Comparison of ENCODE assay signal across 8 cellular contexts in the genomic region with DNA sequence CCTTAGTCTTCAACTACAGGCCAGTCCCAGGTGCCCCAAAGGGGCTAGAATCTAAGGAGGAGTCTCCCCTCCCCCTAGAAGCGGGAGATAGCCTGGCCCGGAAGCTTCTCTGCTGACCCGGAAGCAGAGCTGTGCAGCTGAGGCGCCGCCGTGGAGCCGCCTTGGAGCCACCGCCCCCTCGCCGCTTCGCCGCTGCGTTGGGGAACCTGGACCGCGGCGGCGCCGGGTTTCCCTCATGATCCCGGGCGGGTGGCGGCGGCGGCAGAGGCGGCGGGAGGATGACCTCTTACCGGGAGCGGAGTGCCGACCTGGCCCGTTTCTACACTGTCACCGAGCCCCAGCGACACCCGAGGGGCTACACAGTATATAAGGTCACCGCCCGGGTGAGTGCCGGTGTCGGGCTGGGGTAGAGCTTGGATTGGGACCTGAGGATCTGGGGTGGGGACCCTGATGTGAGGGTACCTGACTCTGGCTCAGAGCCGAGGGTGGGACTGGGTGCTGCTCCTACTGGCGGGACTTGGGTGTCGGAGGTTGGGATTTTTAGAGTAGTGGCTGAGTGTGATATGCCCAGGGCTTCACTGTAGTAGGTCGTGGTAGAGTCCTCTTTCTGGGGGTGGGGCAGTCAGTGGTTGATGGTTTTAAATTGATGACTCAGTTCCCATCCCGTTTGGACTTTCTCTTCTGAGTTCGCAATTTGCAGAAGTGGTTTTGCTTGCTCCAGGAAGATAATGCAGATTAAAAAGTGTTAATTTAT. TPM values are rescaled to one million over a fixed set of nuclear protein-coding genes. Genes with fewer than 3 reads are reported as not detected.
DNase-seq lines count a peak whose midpoint lies in the region; ATAC-seq, FAIRE-seq and TF ChIP-seq lines count a peak whose summit lies in the region.

Gene RPS6KC1, plus strand, starts transcription at position 115 of the 754 bp plus-strand sequence. Its CDS starts 164 bp downstream, at position 279.

- TF ChIP-seq CTCF in AG04449 (IDR thresholded peaks at IDR 0.05; ENCODE audit: insufficient read depth, low read length, missing control alignments) (peak; percentile 3), WERI-Rb-1 (IDR thresholded peaks at IDR 0.05; ENCODE audit: low read depth, low read length) (no peak), bronchial epithelial cell (IDR thresholded peaks at IDR 0.05; ENCODE audit: insufficient read depth, low read length, severe bottlenecking) (peak; percentile 11)

- H3K4me3 ChIP-seq in AG04449 (ENCODE audit: low read depth, low read length) (peak within 1 kb of the TSS; percentile 95), WERI-Rb-1 (ENCODE audit: low read depth, low read length) (peak within 1 kb of the TSS; percentile 61), bronchial epithelial cell (ENCODE audit: low read depth, low read length) (peak within 1 kb of the TSS; percentile 92)

- H3K36me3 Mint-ChIP-seq in immature natural killer cell: peaks cover 0 to 9% (median 0%) of the 10 kb centered on the region in 3 donors

- CTCF ChIA-PET in AG04449 (lab: Yijun Ruan, JAX): no interaction called here

- peaks cover 6% of the 10 kb centered on the region for H3K9me3 ChIP-seq in WERI-Rb-1 (ENCODE audit: severe bottlenecking)

- H3K27ac ChIP-seq in WERI-Rb-1: peak within 1 kb of the TSS; percentile 54

- DNase-seq in AG04449 (ENCODE audit: low read depth, low spot score): no peak
- peak; percentile 91 for DNase-seq in NCI-H2196 (lab: John Stamatoyannopoulos, UW; ENCODE audit: unreplicated experiment)
- peak; percentile 81 for DNase-seq in WERI-Rb-1
- DNase-seq in bronchial epithelial cell (ENCODE audit: low read depth): peak; percentile 74
- DNase-seq in immature natural killer cell: peak; percentile 76 to 78 (median 78)
- peak; percentile 49 for DNase-seq in smooth muscle cell of the brain vasculature (ENCODE audit: low read depth, low spot score)

- H3K36me3 ChIP-seq in WERI-Rb-1: peaks cover 2% of the 10 kb centered on the region; the same call in 1 of the 2 replicates
- no peaks in the 10 kb centered on the region for H3K36me3 ChIP-seq in bronchial epithelial cell (ENCODE audit: control insufficient read depth, insufficient read depth, low read length)

- H3K27me3 Mint-ChIP-seq in immature natural killer cell (ENCODE audit: low read depth in 3 of 3): peaks cover 4 to 10% (median 6%) of the 10 kb centered on the region in 3 donors

- no peak for FAIRE-seq in bronchial epithelial cell (lab: Jason Lieb, UNC)

- H3K4me3 Mint-ChIP-seq in immature natural killer cell: peak within 1 kb of the TSS; percentile 93 to 100 (median 97)

- POLR2A ChIA-PET in AG04449 (lab: Yijun Ruan, JAX): interaction anchor here (1.0 kb wide), 1 partner anchor 18 kb away, joined by 3 read pairs; no protein-coding TSS in a partner anchor

- peak; percentile 98 for ATAC-seq in GM18868 (IDR thresholded peaks at IDR 0.05; ENCODE audit: unreplicated experiment)
- ATAC-seq in HG03103 (IDR thresholded peaks at IDR 0.05; ENCODE audit: low read depth, unreplicated experiment): peak; percentile 98

- H3K27me3 ChIP-seq in WERI-Rb-1 (ENCODE audit: insufficient read depth, low read depth, severe bottlenecking) (no peaks in the 10 kb centered on the region), bronchial epithelial cell (ENCODE audit: control insufficient read depth, insufficient read depth, low read length) (no peaks in the 10 kb centered on the region)

- H3K9me3 Mint-ChIP-seq in immature natural killer cell: peaks cover 0 to 7% (median 0%) of the 10 kb centered on the region in 6 donors

- H3K4me1 Mint-ChIP-seq in immature natural killer cell: peaks cover 39 to 46% of the 10 kb centered on the region in 2 donors

- peak within 1 kb of the TSS; percentile 91 to 98 (median 98) for H3K27ac Mint-ChIP-seq in immature natural killer cell

RNA-seq across cellular contexts. Expression of gene RPS6KC1, which starts in this region (rescaled TPM):
- total RNA-seq in bronchial epithelial cell: 12.9 and 19.7 TPM in 2 replicates
- 10 to 100 TPM in 1 of 3 donors, 1 to 10 TPM in 2; 2.9 to 10.7 (median 5.2) TPM for polyA plus RNA-seq in immature natural killer cell
